9 cellular contexts compared by ENCODE assay signal in the genomic region with DNA sequence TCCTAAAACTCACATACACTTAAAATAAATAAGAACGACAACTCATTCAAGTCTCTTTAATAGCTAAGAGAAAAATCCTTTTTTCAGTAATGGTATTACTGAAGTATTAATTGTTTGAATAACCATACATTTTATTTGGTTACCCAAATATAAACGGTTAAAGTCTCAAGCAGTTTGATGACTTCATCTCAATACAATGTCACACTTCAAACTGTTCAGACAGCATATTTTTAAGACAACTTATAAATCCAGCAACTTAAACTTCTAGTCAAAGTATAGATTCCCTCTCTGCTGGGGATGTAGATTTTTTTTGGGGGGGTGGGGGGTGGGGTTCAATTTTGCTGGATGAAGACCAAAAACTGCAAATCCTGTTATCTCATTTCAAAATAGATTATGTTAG. TPM values are rescaled to one million over a fixed set of nuclear protein-coding genes. Genes with fewer than 3 reads are reported as not detected.
A peak's percentile ranks its signal among the peaks of the same experiment; 100 is the strongest.
DNase-seq lines count a peak whose midpoint lies in the region; ATAC-seq and TF ChIP-seq lines count a peak whose summit lies in the region.
"Had no signal": no experiment of that assay in that cellular context is flagged by ENCODE, and none has a peak within 500 bp of the region (broad histone marks: within the 10 kb centered on the region; RNA-seq: fewer than 3 reads in every experiment).

No MANE protein-coding gene starts in this region.

- intact Hi-C loops in left cardiac atrium (cut with DNase I) = no loop called here

- H3K4me1 Mint-ChIP-seq in natural killer cell treated with Interleukin-12 subunit alpha and Interleukin-12 subunit beta and Interleukin-15 and Interleukin-18, amount 100 ng/mL, for 72 hours (ENCODE audit: low read depth in 2 of 2) = peaks cover 14 to 29% of the 10 kb centered on the region in 2 donors

- no peaks in the 10 kb centered on the region for H3K27me3 ChIP-seq in right atrium auricular region

- peaks cover 0 to 2% of the 10 kb centered on the region in 2 donors for H3K27me3 Mint-ChIP-seq in natural killer cell treated with Interleukin-12 subunit alpha and Interleukin-12 subunit beta and Interleukin-15 and Interleukin-18, amount 100 ng/mL, for 72 hours

- DNase-seq in right atrium auricular region (ENCODE audit: low spot score) (no peak), left cardiac atrium (no peak), amniotic epithelial cell (ENCODE audit: low read depth) (peak; percentile 42), glomerular visceral epithelial cell (ENCODE audit: extremely low spot score) (peak; percentile 31), medulla oblongata (ENCODE audit: extremely low spot score) (no peak), NOMO-1 (lab: John Stamatoyannopoulos, UW; ENCODE audit: unreplicated experiment in 2 of 2) (no peak)
- DNase-seq in stimulated activated CD4-positive, alpha-beta T cell treated with anti-CD3 and anti-CD28 coated beads, Interleukin-1b, Interleukin-23, amount 100 ng/mL, for 48 hours = no peak
- DNase-seq in natural killer cell treated with Interleukin-12 subunit alpha and Interleukin-12 subunit beta and Interleukin-15 and Interleukin-18, amount 100 ng/mL, for 72 hours (ENCODE audit: low spot score) = no peak
- DNase-seq: islet precursor cell had no signal

- H3K9me3 Mint-ChIP-seq in natural killer cell treated with Interleukin-12 subunit alpha and Interleukin-12 subunit beta and Interleukin-15 and Interleukin-18, amount 100 ng/mL, for 72 hours = no peaks in the 10 kb centered on the region

- no peaks in the 10 kb centered on the region for H3K36me3 ChIP-seq in right atrium auricular region

- H3K27ac Mint-ChIP-seq in natural killer cell treated with Interleukin-12 subunit alpha and Interleukin-12 subunit beta and Interleukin-15 and Interleukin-18, amount 100 ng/mL, for 72 hours = no peak overlapping the region

- no peak for TF ChIP-seq CTCF in right atrium auricular region (IDR thresholded peaks at IDR 0.05)

- H3K4me3 ChIP-seq in right atrium auricular region = no peak overlapping the region

- H3K27ac ChIP-seq in right atrium auricular region = peak overlapping the region; percentile 84 to 92

- H3K9me3 ChIP-seq in right atrium auricular region = no peaks in the 10 kb centered on the region

- ATAC-seq in left cardiac atrium = no peak
- ATAC-seq in natural killer cell treated with Interleukin-12 subunit alpha and Interleukin-12 subunit beta and Interleukin-15 and Interleukin-18, amount 100 ng/mL, for 72 hours = no peak

- no peaks in the 10 kb centered on the region for H3K36me3 Mint-ChIP-seq in natural killer cell treated with Interleukin-12 subunit alpha and Interleukin-12 subunit beta and Interleukin-15 and Interleukin-18, amount 100 ng/mL, for 72 hours

- H3K4me1 ChIP-seq in right atrium auricular region = peaks cover 0 to 71% of the 10 kb centered on the region in 2 donors

- H3K4me3 Mint-ChIP-seq in natural killer cell treated with Interleukin-12 subunit alpha and Interleukin-12 subunit beta and Interleukin-15 and Interleukin-18, amount 100 ng/mL, for 72 hours = no peak overlapping the region

RNA-seq across cellular contexts. Expression of gene GNA12, which starts 42.0 kb away (rescaled TPM):
- 10 to 100 TPM; 26.3 to 38.8 TPM for total RNA-seq in right atrium auricular region
- 10 to 100 TPM; 47.4 to 52.2 TPM for total RNA-seq in left cardiac atrium
- 10 to 100 TPM; 15.5 to 27.1 TPM for total RNA-seq in natural killer cell treated with Interleukin-12 subunit alpha and Interleukin-12 subunit beta and Interleukin-15 and Interleukin-18, amount 100 ng/mL, for 72 hours

Comparison
In these comparisons a context has a peak if more than half of its experiments do, and no peak if none do; other contexts are left out.
1. DNase-seq: peak in amniotic epithelial cell (single experiment) and glomerular visceral epithelial cell (single experiment); none in right atrium auricular region (single experiment), left cardiac atrium (single experiment), stimulated activated CD4-positive, alpha-beta T cell treated with anti-CD3 and anti-CD28 coated beads, Interleukin-1b, Interleukin-23, amount 100 ng/mL, for 48 hours (single experiment), medulla oblongata (single experiment), natural killer cell treated with Interleukin-12 subunit alpha and Interleukin-12 subunit beta and Interleukin-15 and Interleukin-18, amount 100 ng/mL, for 72 hours (single experiment) and NOMO-1 (0 of 2).